Comparison of ENCODE assay signal across 21 cellular contexts in the genomic region with DNA sequence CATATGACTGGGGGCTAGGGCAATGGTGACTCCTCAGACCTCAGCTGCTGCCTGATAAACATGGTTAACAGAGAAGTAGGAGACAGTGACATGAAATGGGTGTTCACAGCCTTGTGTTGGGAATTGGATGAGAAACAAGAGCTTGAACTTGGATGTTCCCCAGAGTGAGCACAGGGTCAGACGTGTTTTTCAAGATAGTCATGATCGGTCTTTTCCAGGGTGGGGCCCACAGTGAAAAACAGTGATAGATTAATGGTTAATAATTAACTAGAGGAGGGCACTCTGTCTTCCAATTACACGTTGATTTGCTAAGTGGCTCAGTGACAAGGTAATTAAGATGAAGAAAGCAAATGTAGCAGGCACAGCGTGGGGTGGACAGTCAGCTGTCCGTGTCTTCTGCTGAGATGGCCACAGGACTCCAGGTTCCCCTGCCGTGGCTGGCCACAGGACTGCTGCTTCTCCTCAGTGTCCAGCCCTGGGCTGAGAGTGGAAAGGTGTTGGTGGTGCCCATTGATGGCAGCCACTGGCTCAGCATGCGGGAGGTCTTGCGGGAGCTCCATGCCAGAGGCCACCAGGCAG. TPM values are rescaled to one million over a fixed set of nuclear protein-coding genes. Genes with fewer than 3 reads are reported as not detected.
DNase-seq lines count a peak whose midpoint lies in the region; ATAC-seq, FAIRE-seq and TF ChIP-seq lines count a peak whose summit lies in the region.
"Had no signal": no experiment of that assay in that cellular context is flagged by ENCODE, and none has a peak within 500 bp of the region (broad histone marks: within the 10 kb centered on the region; RNA-seq: fewer than 3 reads in every experiment).

Gene UGT1A3, plus strand, starts transcription at position 320 of the 579 bp plus-strand sequence. Its CDS starts 85 bp downstream, at position 405.

- no peak for TF ChIP-seq RAD21 in HepG2 (CRISPR knock-in tag; IDR thresholded peaks at IDR 0.05)

- H3K9me3 ChIP-seq in Caco-2 (no peaks in the 10 kb centered on the region), PC-9 (ENCODE audit: insufficient read depth, low read depth) (no peaks in the 10 kb centered on the region), HepG2 (ENCODE audit: low read length) (no peaks in the 10 kb centered on the region), pancreas (no peaks in the 10 kb centered on the region)
- H3K9me3 ChIP-seq: BE2C had no signal

- peak within 1 kb of the TSS; percentile 34 for H3K27ac Mint-ChIP-seq in Caco-2 (ENCODE audit: unreplicated experiment)
- H3K27ac Mint-ChIP-seq: CD8-positive, alpha-beta T cell; GM23338 had no signal

- H3K27me3 Mint-ChIP-seq in Caco-2 (ENCODE audit: insufficient read depth, unreplicated experiment): no peaks in the 10 kb centered on the region

- no peaks in the 10 kb centered on the region for H3K36me3 ChIP-seq in Caco-2 (ENCODE audit: control insufficient read depth, insufficient read depth, low read length)
- peaks cover 72% of the 10 kb centered on the region for H3K36me3 ChIP-seq in PC-9 (ENCODE audit: low read depth)
- no peaks in the 10 kb centered on the region for H3K36me3 ChIP-seq in HepG2 (replicated peaks in 1 of 2; ENCODE audit: control insufficient read depth in 1 of 2, insufficient read depth in 2 of 2, low read length in 2 of 2)
- H3K36me3 ChIP-seq in pancreas: no peaks in the 10 kb centered on the region
- H3K36me3 ChIP-seq: BE2C had no signal

- intact Hi-C loops in Caco-2 (cut with micrococcal nuclease; ENCODE audit: unreplicated experiment) (no loop called here), PC-9 (cut with micrococcal nuclease; ENCODE audit: unreplicated experiment) (no loop called here), HepG2 (cut with micrococcal nuclease; ENCODE audit: unreplicated experiment) (no loop called here), pancreas (cut with DNase I) (no loop called here), Right ventricle myocardium inferior (cut with DNase I) (no loop called here)

- in situ Hi-C loops in HepG2 (cut with HindIII; ENCODE audit: extremely low pct_ligation_motif_present, low pct_unique_long_range_greater_than_20kb): no loop called here

- no peak within 1 kb of the TSS for H3K4me3 Mint-ChIP-seq in Caco-2 (ENCODE audit: unreplicated experiment)
- H3K4me3 Mint-ChIP-seq: CD14-positive monocyte; CD8-positive, alpha-beta T cell; GM23338 had no signal

- H3F3A ChIP-seq in PC-9 (ENCODE audit: insufficient read depth, low read depth): peaks cover 29% of the 10 kb centered on the region

- H3K9me2 ChIP-seq in PC-9 (ENCODE audit: insufficient read depth): no peaks in the 10 kb centered on the region

- no peaks in the 10 kb centered on the region for H3K4me1 ChIP-seq in Caco-2
- no peaks in the 10 kb centered on the region for H3K4me1 ChIP-seq in PC-9 (replicated peaks; ENCODE audit: insufficient read depth)
- no peaks in the 10 kb centered on the region; the same call in 1 of the 2 replicates for H3K4me1 ChIP-seq in HepG2 (ENCODE audit: insufficient read depth, low read length)
- no peaks in the 10 kb centered on the region for H3K4me1 ChIP-seq in pancreas
- H3K4me1 ChIP-seq: BE2C had no signal

- CTCF ChIA-PET in Caco-2 (lab: Charles Lee) (no interaction called here), PC-9 (lab: Charles Lee) (no interaction called here), HepG2 (lab: Yijun Ruan, JAX; ENCODE audit: low intra/inter-chr PET ratio, low total read pairs) (no interaction called here)

- H3K36me3 Mint-ChIP-seq in Caco-2 (ENCODE audit: insufficient read depth, unreplicated experiment): peaks cover 6% of the 10 kb centered on the region
- H3K36me3 Mint-ChIP-seq: CD14-positive monocyte; CD8-positive, alpha-beta T cell had no signal

- TF ChIP-seq CTCF in Caco-2 (IDR thresholded peaks at IDR 0.05; ENCODE audit: insufficient read depth in 1 of 2, low read depth in 1 of 2, low read length in 1 of 2, severe bottlenecking in 1 of 2, unreplicated experiment in 1 of 2) (no peak), PC-9 (conservative IDR thresholded peaks at IDR 0.05) (no peak), HepG2 (CRISPR knock-in tag; IDR thresholded peaks at IDR 0.05) (no peak), pancreas (IDR thresholded peaks at IDR 0.05) (no peak)

- peaks cover 50% of the 10 kb centered on the region for H4K20me1 ChIP-seq in PC-9 (ENCODE audit: insufficient read depth)
- H4K20me1 ChIP-seq in HepG2 (ENCODE audit: insufficient read depth, low read length): no peaks in the 10 kb centered on the region

- peaks cover 6% of the 10 kb centered on the region for H3K4me1 Mint-ChIP-seq in Caco-2 (ENCODE audit: low read depth, unreplicated experiment)
- H3K4me1 Mint-ChIP-seq: CD14-positive monocyte, GM23338 had no signal

- H3K9ac ChIP-seq in HepG2 (ENCODE audit: insufficient read depth, low read depth, low read length): no peak within 1 kb of the TSS

- no peaks in the 10 kb centered on the region for H3K27me3 ChIP-seq in Caco-2 (replicated peaks; ENCODE audit: control insufficient read depth, insufficient read depth, low read length)
- no peaks in the 10 kb centered on the region for H3K27me3 ChIP-seq in PC-9 (ENCODE audit: insufficient read depth, low read depth)
- H3K27me3 ChIP-seq in HepG2 (ENCODE audit: control insufficient read depth in 1 of 2, insufficient read depth in 2 of 2, low read length in 2 of 2): peaks cover 1 to 24% of the 10 kb centered on the region in 2 experiments; a peak in 3 of 5 replicates
- H3K27me3 ChIP-seq in pancreas: no peaks in the 10 kb centered on the region

- POLR2A ChIA-PET in Caco-2 (lab: Charles Lee): no interaction called here
- POLR2A ChIA-PET in PC-9 (lab: Charles Lee; ENCODE audit: unreplicated experiment): interaction anchor here (1.2 kb wide), 1 partner anchor 11 kb away, joined by 7 read pairs; no protein-coding TSS in a partner anchor
- POLR2A ChIA-PET in HepG2 (lab: Yijun Ruan, JAX): interaction anchor here (1.1 kb wide), 1 partner anchor 8 kb away, joined by 3 read pairs; no protein-coding TSS in a partner anchor

- H3K79me2 ChIP-seq in PC-9 (ENCODE audit: low read depth) (peaks cover 87% of the 10 kb centered on the region), HepG2 (ENCODE audit: insufficient read depth, low read length) (no peaks in the 10 kb centered on the region)

- FAIRE-seq in HepG2 (lab: Jason Lieb, UNC): no peak
- no peak for FAIRE-seq in pancreas (lab: Jason Lieb, UNC)
- FAIRE-seq: A204.1, D721Med, G401.6, GM12891 had no signal

- H3K27ac ChIP-seq in PC-9 (no peak within 1 kb of the TSS), HepG2 (ENCODE audit: extremely low read length, insufficient read depth, low read length) (no peak within 1 kb of the TSS), pancreas (no peak within 1 kb of the TSS)

- ATAC-seq in HepG2 (peak; percentile 27; the same call in 2 of the 3 replicates), pancreas (no peak), Right ventricle myocardium inferior (no peak)
- ATAC-seq: CD8-positive, alpha-beta T cell; GM23338 had no signal

- no peak for TF ChIP-seq POLR2A in HepG2 (IDR thresholded peaks at IDR 0.05; ENCODE audit: insufficient read depth in 1 of 2, low read depth in 2 of 2, low read length in 2 of 2)

- no peak for DNase-seq in Caco-2
- peak in 1 of 2 experiments; percentile 22 for DNase-seq in PC-9
- DNase-seq in HepG2 (ENCODE audit: low spot score): no peak
- no peak for DNase-seq in ureter (ENCODE audit: low spot score)
- no peak for DNase-seq in pancreas
- DNase-seq in Right ventricle myocardium inferior (ENCODE audit: missing footprints): no peak
- no peak for DNase-seq in SIG-M5 (lab: John Stamatoyannopoulos, UW)
- DNase-seq: BE2C; CD8-positive, alpha-beta T cell; DMS153; DMS79 treated with DMSO at 0.1 percent for 48 hours; EL; H7 had no signal

- WGBS in HepG2 (ENCODE audit: low lambda C conversion rate): 67% methylated on average over 6 of the region's 8 CpGs
- 44 to 54% methylated on average over 8 of the region's 8 CpGs for WGBS in pancreas, 2 donors

- no peak for TF ChIP-seq EP300 in HepG2 (IDR thresholded peaks at IDR 0.05; ENCODE audit: low read depth in 2 of 2, low read length in 2 of 2)
- TF ChIP-seq EP300 in HepG2 (CRISPR knock-in tag; IDR thresholded peaks at IDR 0.05; ENCODE audit: borderline replicate concordance): no peak

- no peaks in the 10 kb centered on the region for H3K9me3 Mint-ChIP-seq in Caco-2 (ENCODE audit: unreplicated experiment)
- H3K9me3 Mint-ChIP-seq: CD8-positive, alpha-beta T cell had no signal

- H2AFZ ChIP-seq in PC-9: no peak within 1 kb of the TSS
- no peak within 1 kb of the TSS for H2AFZ ChIP-seq in HepG2 (ENCODE audit: low read length)
- H2AFZ ChIP-seq: GM23338 had no signal

- no peak within 1 kb of the TSS for H3K4me3 ChIP-seq in Caco-2 (ENCODE audit: low read depth, low read length)
- H3K4me3 ChIP-seq in PC-9: no peak within 1 kb of the TSS
- H3K4me3 ChIP-seq in HepG2 (replicated peaks in 1 of 3; ENCODE audit: insufficient read depth in 1 of 3, low read depth in 2 of 3, low read length in 3 of 3): no peak within 1 kb of the TSS
- H3K4me3 ChIP-seq in pancreas: no peak within 1 kb of the TSS
- H3K4me3 ChIP-seq: GM23338 had no signal

- BruUV-seq in Caco-2 (replicated peaks; lab: Mats Ljungman, UMichigan): no TSS peak
- BruUV-seq in PC-9 (replicated peaks; lab: Mats Ljungman, UMichigan): no TSS peak
- BruUV-seq in HepG2 (replicated peaks; lab: Mats Ljungman, UMichigan): no TSS peak

- H3K4me2 ChIP-seq in PC-9 (no peak within 1 kb of the TSS), HepG2 (ENCODE audit: low read depth, low read length) (no peak within 1 kb of the TSS)
- H3K4me2 ChIP-seq: GM23338 had no signal

RNA-seq across cellular contexts. Expression of gene UGT1A3, which starts in this region (rescaled TPM):
- total RNA-seq in Caco-2 (2022) (0.64 and 0.65 TPM in 2 replicates), PC-9 (2021) (60.3 and 67.1 TPM in 2 replicates), HepG2 (2016; rRNA removed; fragmentation: Illumina TruSeq; extraction: Trizol) (0.11 TPM in 1 of 2 replicates, not detected in the other), ureter (20.8 TPM), pancreas (not detected), Right ventricle myocardium inferior (not detected)
- total RNA-seq in HepG2 (2016; cell fraction: cytosol; rRNA removed; fragmentation: Illumina TruSeq; extraction: Trizol; ENCODE audit: low read depth): not detected in 2 replicates
- not detected in 2 replicates for total RNA-seq in HepG2 (2016; cell fraction: insoluble cytoplasmic fraction; rRNA removed; fragmentation: Illumina TruSeq; extraction: Trizol)
- not detected in 2 replicates for total RNA-seq in HepG2 (2016; cell fraction: membrane; rRNA removed; fragmentation: Illumina TruSeq; extraction: Trizol)
- 0.25 TPM in 1 of 2 replicates, not detected in the other for total RNA-seq in HepG2 (2016; cell fraction: nucleus; rRNA removed; fragmentation: Illumina TruSeq; extraction: Trizol)
- polyA plus RNA-seq in HepG2 (2011; rRNA removed) (0.39 TPM in 1 of 2 replicates, not detected in the other), pancreas (not detected)
- 0.03 and 0.32 TPM in 2 replicates for polyA plus RNA-seq in HepG2 (2011; cell fraction: cytosol; rRNA removed)
- 0.16 TPM in 1 of 2 replicates, not detected in the other for polyA plus RNA-seq in HepG2 (2011; cell fraction: nucleus; rRNA removed)
- 0.20 TPM in 1 of 2 replicates, not detected in the other for polyA plus RNA-seq in HepG2 (2012)
- polyA plus RNA-seq in HepG2 (2016; cell fraction: cytosol; fragmentation: Illumina TruSeq; extraction: Trizol; ENCODE audit: low read depth): not detected in 2 replicates
- not detected in 2 replicates for polyA plus RNA-seq in HepG2 (2016; cell fraction: insoluble cytoplasmic fraction; fragmentation: Illumina TruSeq; extraction: Trizol; ENCODE audit: low read depth)
- not detected in 2 replicates for polyA plus RNA-seq in HepG2 (2016; cell fraction: membrane; fragmentation: Illumina TruSeq; extraction: Trizol; ENCODE audit: low read depth)
- not detected in 2 replicates for polyA plus RNA-seq in HepG2 (2016; cell fraction: nucleus; fragmentation: Illumina TruSeq; extraction: Trizol; ENCODE audit: insufficient read depth, low read depth)
- 0.16 TPM in 1 of 2 replicates, not detected in the other for polyA minus RNA-seq in HepG2 (2011; rRNA and poly(A)+ RNA removed; ENCODE audit: low replicate concordance)
- not detected in 2 replicates for polyA minus RNA-seq in HepG2 (2011; cell fraction: cytosol; rRNA and poly(A)+ RNA removed)
- 0.25 TPM in 1 of 2 replicates, not detected in the other for polyA minus RNA-seq in HepG2 (2011; cell fraction: nucleus; rRNA and poly(A)+ RNA removed)
- total RNA-seq: CD8-positive, alpha-beta T cell; GM23338; H7; HT1080 had no signal
- polyA plus RNA-seq: AG04450, CD14-positive monocyte, GM23338 had no signal

Comparison
In these comparisons a context has a peak if more than half of its experiments do, and no peak if none do; other contexts are left out.
1. RNA of gene UGT1A3 (total RNA-seq): 60.3 to 67.1 TPM in PC-9 and 20.8 TPM in ureter (single experiment); 0.64 to 0.65 TPM in Caco-2, 0.11 to 0.25 TPM in HepG2, not detected in pancreas and not detected in Right ventricle myocardium inferior (single experiment); every median in the first group is over 10 times any median in the second.
2. Peak in ATAC-seq in HepG2; RNA of the gene not detected or under 1 TPM.